23 cellular contexts compared by ENCODE assay signal in genomic region chr1:87501738-87502137, GRCh38.
A peak's percentile ranks its signal among the peaks of the same experiment; 100 is the strongest.
DNase-seq lines count a peak whose midpoint lies in the region; ATAC-seq, FAIRE-seq and TF ChIP-seq lines count a peak whose summit lies in the region.
"Had no signal": no experiment of that assay in that cellular context is flagged by ENCODE, and none has a peak within 500 bp of the region (broad histone marks: within the 10 kb centered on the region; RNA-seq: fewer than 3 reads in every experiment).

No MANE protein-coding gene starts in this region.

- TF ChIP-seq CTCF in BE2C (IDR thresholded peaks at IDR 0.05; ENCODE audit: low read depth, low read length), result 0 out of 2 replicates have a peak, but pooled peaks have one; percentile 4
- TF ChIP-seq CTCF in HCT116 (IDR thresholded peaks at IDR 0.05 in 2 of 3, conservative IDR thresholded peaks at IDR 0.05 in 1 of 3; ENCODE audit: borderline replicate concordance in 1 of 3, insufficient read depth in 1 of 3, low read depth in 2 of 3, low read length in 2 of 3), result peak in 2 of 3 experiments; percentile 17 to 36; a peak in 2 of 6 replicates
- peak; percentile 35 for TF ChIP-seq CTCF in brain microvascular endothelial cell (IDR thresholded peaks at IDR 0.05; ENCODE audit: low read depth, low read length, missing control alignments)
- peak; percentile 23 for TF ChIP-seq CTCF in foreskin fibroblast (IDR thresholded peaks at IDR 0.05; ENCODE audit: low read depth, low read length)

- POLR2A ChIA-PET in HCT116 (lab: Charles Lee), result no interaction called here

- H4K20me1 ChIP-seq in HCT116 (ENCODE audit: insufficient read depth), result no peaks in the 10 kb centered on the region

- no peaks in the 10 kb centered on the region for H3K27me3 Mint-ChIP-seq in stimulated activated memory B cell treated with anti-CD40 and anti-IgM and Interleukin-4, amounts not matched to agents 10 μg/mL and 1 μg/mL and 100 μg/mL, for 72 hours

- TF ChIP-seq POLR2A in HCT116 (IDR thresholded peaks at IDR 0.05; ENCODE audit: borderline replicate concordance, extremely low read depth, insufficient read depth, insufficient read length), result no peak

- no peak for FAIRE-seq in frontal cortex (lab: Jason Lieb, UNC)

- H3K4me1 ChIP-seq in BE2C, result no peaks in the 10 kb centered on the region
- H3K4me1 ChIP-seq in HCT116 (ENCODE audit: control insufficient read depth in 1 of 2, insufficient read depth in 2 of 2, low read length in 2 of 2), result no peaks in the 10 kb centered on the region
- H3K4me1 ChIP-seq: adrenal gland, spleen had no signal

- no peak overlapping the region for H3K27ac Mint-ChIP-seq in stimulated activated memory B cell treated with anti-CD40 and anti-IgM and Interleukin-4, amounts not matched to agents 10 μg/mL and 1 μg/mL and 100 μg/mL, for 72 hours
- H3K27ac Mint-ChIP-seq: activated CD8-positive, alpha-beta T cell treated with anti-CD3 and anti-CD28 coated beads, Interleukin-2, amount 10 ng/mL, durations not matched to agents 7 days and 5 days had no signal

- H3K79me2 ChIP-seq in HCT116 (ENCODE audit: insufficient read depth, low read length), result no peaks in the 10 kb centered on the region

- H3K9me2 ChIP-seq in HCT116 (ENCODE audit: insufficient read depth), result no peaks in the 10 kb centered on the region

- H3K9ac ChIP-seq in HCT116 (ENCODE audit: low read length), result no peak overlapping the region

- H3K27ac ChIP-seq in HCT116 (ENCODE audit: low read depth, low read length) (no peak overlapping the region), brain microvascular endothelial cell (no peak overlapping the region)
- H3K27ac ChIP-seq: adrenal gland, HL-60, RWPE1, spleen, thoracic aorta had no signal

- H3K36me3 Mint-ChIP-seq in stimulated activated memory B cell treated with anti-CD40 and anti-IgM and Interleukin-4, amounts not matched to agents 10 μg/mL and 1 μg/mL and 100 μg/mL, for 72 hours, result no peaks in the 10 kb centered on the region

- H3K4me3 ChIP-seq in BE2C (ENCODE audit: low read depth, low read length) (no peak overlapping the region), HCT116 (replicated peaks in 1 of 2; ENCODE audit: low read depth in 1 of 2, low read length in 2 of 2) (no peak overlapping the region), brain microvascular endothelial cell (ENCODE audit: low read depth, low read length) (no peak overlapping the region), foreskin fibroblast (ENCODE audit: low read depth in 1 of 2, low read length in 2 of 2) (no peak overlapping the region), MG63 (no peak overlapping the region)
- H3K4me3 ChIP-seq: adrenal gland, spleen, thoracic aorta had no signal

- H3K4me3 Mint-ChIP-seq in stimulated activated memory B cell treated with anti-CD40 and anti-IgM and Interleukin-4, amounts not matched to agents 10 μg/mL and 1 μg/mL and 100 μg/mL, for 72 hours, result no peak overlapping the region
- H3K4me3 Mint-ChIP-seq: activated CD8-positive, alpha-beta T cell treated with anti-CD3 and anti-CD28 coated beads, Interleukin-2, amount 10 ng/mL, durations not matched to agents 7 days and 5 days had no signal

- RAD21 ChIA-PET in HCT116 (lab: Charles Lee; ENCODE audit: low non-redundant PET in 1 of 2, low total read pairs in 2 of 2, uncharacterized antibody in 2 of 2, unreplicated experiment in 2 of 2), result no interaction called here

- no peak for DNase-seq in BE2C
- peak; percentile 3 for DNase-seq in HCT116 (ENCODE audit: low read depth, low spot score)
- DNase-seq in brain microvascular endothelial cell, result no peak
- peak in 1 of 2 donors; percentile 18 for DNase-seq in foreskin fibroblast
- DNase-seq in frontal cortex (ENCODE audit: low spot score in 2 of 2), result no peak
- DNase-seq in ureter (ENCODE audit: low spot score), result no peak
- no peak for DNase-seq in MG63
- DNase-seq: activated CD4-positive, CD25-positive, alpha-beta regulatory T cell treated with anti-CD3 and anti-CD28 coated beads, Interleukin-2, amount 50 U/mL, for 72 hours; activated CD8-positive, alpha-beta T cell treated with anti-CD3 and anti-CD28 coated beads, Interleukin-2, amount 10 ng/mL, durations not matched to agents 7 days and 5 days; adrenal gland; central memory CD4-positive, alpha-beta T cell; erythroblast; kidney glomerular epithelial cell; mesenchymal stem cell; NCI-H2107; nucleus accumbens; spleen; stimulated activated CD4-positive, alpha-beta T cell treated with anti-CD3 and anti-CD28 coated beads, Interleukin-4, amount 100 ng/mL, for 1 hour; stimulated activated naive CD4-positive, alpha-beta T cell treated with Interleukin-2 at 50 U/mL for 16 hours had no signal

- no peak overlapping the region for H3K4me2 ChIP-seq in HCT116 (ENCODE audit: low read length)

- ATAC-seq in HCT116, result no peak
- ATAC-seq in stimulated activated memory B cell treated with anti-CD40 and anti-IgM and Interleukin-4, amounts not matched to agents 10 μg/mL and 1 μg/mL and 100 μg/mL, for 72 hours, result no peak
- ATAC-seq: activated CD8-positive, alpha-beta T cell treated with anti-CD3 and anti-CD28 coated beads, Interleukin-2, amount 10 ng/mL, durations not matched to agents 7 days and 5 days had no signal

- H3K27me3 ChIP-seq in BE2C (no peaks in the 10 kb centered on the region), HCT116 (ENCODE audit: insufficient read depth, low read length) (no peaks in the 10 kb centered on the region), brain microvascular endothelial cell (replicated peaks) (no peaks in the 10 kb centered on the region), MG63 (no peaks in the 10 kb centered on the region)
- H3K27me3 ChIP-seq: adrenal gland, spleen had no signal

- in situ Hi-C loops in brain microvascular endothelial cell (cut with HindIII; ENCODE audit: low pct_ligation_motif_present, low sequenced_read_pairs), result no loop called here

- CTCF ChIA-PET in HCT116 (lab: Charles Lee), result no interaction called here

- BruUV-seq in HCT116 (replicated peaks; lab: Mats Ljungman, UMichigan), result no TSS peak

- peaks cover 7% of the 10 kb centered on the region for H3K9me3 Mint-ChIP-seq in stimulated activated memory B cell treated with anti-CD40 and anti-IgM and Interleukin-4, amounts not matched to agents 10 μg/mL and 1 μg/mL and 100 μg/mL, for 72 hours

- peak; percentile 31; the same call in 1 of the 2 replicates for TF ChIP-seq RAD21 in HCT116 (IDR thresholded peaks at IDR 0.05; ENCODE audit: low read depth)

- H3K36me3 ChIP-seq in BE2C (no peaks in the 10 kb centered on the region), HCT116 (ENCODE audit: control insufficient read depth in 1 of 2, insufficient read depth in 2 of 2, low read length in 2 of 2) (no peaks in the 10 kb centered on the region), brain microvascular endothelial cell (replicated peaks) (no peaks in the 10 kb centered on the region), MG63 (no peaks in the 10 kb centered on the region)
- H3K36me3 ChIP-seq: adrenal gland, spleen, thoracic aorta had no signal

- intact Hi-C loops in HCT116 (cut with micrococcal nuclease), result no loop called here

- H3K4me1 Mint-ChIP-seq in stimulated activated memory B cell treated with anti-CD40 and anti-IgM and Interleukin-4, amounts not matched to agents 10 μg/mL and 1 μg/mL and 100 μg/mL, for 72 hours, result peaks cover 12% of the 10 kb centered on the region

- no peak overlapping the region for H2AFZ ChIP-seq in HCT116 (ENCODE audit: low read depth, low read length, poor library complexity, severe bottlenecking)

- H3K9me3 ChIP-seq in BE2C (no peaks in the 10 kb centered on the region), HCT116 (ENCODE audit: control insufficient read depth in 1 of 2, insufficient read depth in 1 of 2, low read depth in 1 of 2, low read length in 2 of 2) (no peaks in the 10 kb centered on the region), MG63 (no peaks in the 10 kb centered on the region)
- H3K9me3 ChIP-seq: adrenal gland, thoracic aorta had no signal

TF ChIP-seq in HCT116, 20 proteins besides CTCF, POLR2A, EP300 and RAD21 (continues in another document):
- TF ChIP-seq, protein P1, sequence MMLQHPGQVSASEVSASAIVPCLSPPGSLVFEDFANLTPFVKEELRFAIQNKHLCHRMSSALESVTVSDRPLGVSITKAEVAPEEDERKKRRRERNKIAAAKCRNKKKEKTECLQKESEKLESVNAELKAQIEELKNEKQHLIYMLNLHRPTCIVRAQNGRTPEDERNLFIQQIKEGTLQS (IDR thresholded peaks at IDR 0.05), result no peak
- TF ChIP-seq MAX (IDR thresholded peaks at IDR 0.05) (no peak), POLR2AphosphoS5 (IDR thresholded peaks at IDR 0.05; ENCODE audit: low read depth, low read length) (no peak), FOSL1 (IDR thresholded peaks at IDR 0.05; ENCODE audit: low read depth) (no peak), CEBPB (IDR thresholded peaks at IDR 0.05; ENCODE audit: low read depth) (no peak), CBX3 (IDR thresholded peaks at IDR 0.05; ENCODE audit: low read depth) (no peak), JUND (IDR thresholded peaks at IDR 0.05) (no peak), YY1 (IDR thresholded peaks at IDR 0.05; ENCODE audit: extremely low read depth, insufficient replicate concordance, low read depth, low read length) (no peak), EZH2 (IDR thresholded peaks at IDR 0.05) (no peak), SIN3A (IDR thresholded peaks at IDR 0.05; ENCODE audit: low read depth) (no peak), EGR1 (IDR thresholded peaks at IDR 0.05; ENCODE audit: low read depth) (no peak), TCF7L2 (IDR thresholded peaks at IDR 0.05; ENCODE audit: borderline replicate concordance, extremely low read depth, insufficient read depth, insufficient read length) (no peak), ZFX (IDR thresholded peaks at IDR 0.05) (no peak)
- TF ChIP-seq, protein P2, sequence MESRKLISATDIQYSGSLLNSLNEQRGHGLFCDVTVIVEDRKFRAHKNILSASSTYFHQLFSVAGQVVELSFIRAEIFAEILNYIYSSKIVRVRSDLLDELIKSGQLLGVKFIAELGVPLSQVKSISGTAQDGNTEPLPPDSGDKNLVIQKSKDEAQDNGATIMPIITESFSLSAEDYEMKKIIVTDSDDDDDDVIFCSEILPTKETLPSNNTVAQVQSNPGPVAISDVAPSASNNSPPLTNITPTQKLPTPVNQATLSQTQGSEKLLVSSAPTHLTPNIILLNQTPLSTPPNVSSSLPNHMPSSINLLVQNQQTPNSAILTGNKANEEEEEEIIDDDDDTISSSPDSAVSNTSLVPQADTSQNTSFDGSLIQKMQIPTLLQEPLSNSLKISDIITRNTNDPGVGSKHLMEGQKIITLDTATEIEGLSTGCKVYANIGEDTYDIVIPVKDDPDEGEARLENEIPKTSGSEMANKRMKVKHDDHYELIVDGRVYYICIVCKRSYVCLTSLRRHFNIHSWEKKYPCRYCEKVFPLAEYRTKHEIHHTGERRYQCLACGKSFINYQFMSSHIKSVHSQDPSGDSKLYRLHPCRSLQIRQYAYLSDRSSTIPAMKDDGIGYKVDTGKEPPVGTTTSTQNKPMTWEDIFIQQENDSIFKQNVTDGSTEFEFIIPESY (IDR thresholded peaks at IDR 0.05; ENCODE audit: extremely low read depth, insufficient replicate concordance, low read length), result no peak
